In genomic region chr18:10560457-10561045, GRCh38 we compare ENCODE assay signal across 8 cellular contexts. TPM values are rescaled to one million over a fixed set of nuclear protein-coding genes. Genes with fewer than 3 reads are reported as not detected.
DNase-seq lines count a peak whose midpoint lies in the region; ATAC-seq and TF ChIP-seq lines count a peak whose summit lies in the region.

No MANE protein-coding gene starts in this region.

- H3K4me2 ChIP-seq in BLaER1: peak overlapping the region; percentile 94
- H3K4me2 ChIP-seq in Karpas-422 (ENCODE audit: low read depth, low read length, poor library complexity, severe bottlenecking): peak overlapping the region; percentile 59

- H4K20me1 ChIP-seq in BLaER1 (no peaks in the 10 kb centered on the region), Karpas-422 (ENCODE audit: insufficient read depth, low read depth, low read length) (no peaks in the 10 kb centered on the region)

- peaks cover 21% of the 10 kb centered on the region for H3K4me1 ChIP-seq in BLaER1
- peaks cover 20% of the 10 kb centered on the region for H3K4me1 ChIP-seq in Karpas-422 (ENCODE audit: low read length)
- H3K4me1 ChIP-seq in SJCRH30: no peaks in the 10 kb centered on the region
- H3K4me1 ChIP-seq in heart right ventricle: peaks cover 0 to 18% (median 12%) of the 10 kb centered on the region in 9 donors
- H3K4me1 ChIP-seq in vagina: peaks cover 10% of the 10 kb centered on the region

- H3K79me2 ChIP-seq in Karpas-422 (ENCODE audit: low read length): no peaks in the 10 kb centered on the region

- peaks cover 27% of the 10 kb centered on the region for H3K36me3 ChIP-seq in BLaER1
- no peaks in the 10 kb centered on the region; the same call in 1 of the 2 replicates for H3K36me3 ChIP-seq in Karpas-422 (ENCODE audit: insufficient read depth, low read length)
- no peaks in the 10 kb centered on the region; the same call in 1 of the 2 replicates for H3K36me3 ChIP-seq in SJCRH30
- H3K36me3 ChIP-seq in heart right ventricle: peaks cover 0 to 35% (median 0%) of the 10 kb centered on the region in 9 donors
- peaks cover 0 to 8% of the 10 kb centered on the region in 2 donors for H3K36me3 ChIP-seq in vagina

- POLR2A ChIA-PET in activated naive CD8-positive, alpha-beta T cell treated with anti-CD3 and anti-CD28 coated beads, Interleukin-2, amount 10 ng/mL, durations not matched to agents 7 days and 5 days (lab: Charles Lee): interaction anchor here (0.6 kb wide), 1 partner anchor 242 kb away, joined by 3 read pairs; no protein-coding TSS in a partner anchor

- no peak overlapping the region for H3K27ac Mint-ChIP-seq in activated naive CD8-positive, alpha-beta T cell treated with anti-CD3 and anti-CD28 coated beads, Interleukin-2, amount 10 ng/mL, durations not matched to agents 7 days and 5 days

- no peak overlapping the region for H2AFZ ChIP-seq in Karpas-422 (ENCODE audit: low read length)

- peak; percentile 88 for DNase-seq in Karpas-422
- peak; percentile 51 to 76 for DNase-seq in SJCRH30
- DNase-seq in activated naive CD8-positive, alpha-beta T cell treated with anti-CD3 and anti-CD28 coated beads, Interleukin-2, amount 10 ng/mL, durations not matched to agents 7 days and 5 days: peak; percentile 44
- peak; percentile 39 to 76 for DNase-seq in heart right ventricle
- peak; percentile 83 for DNase-seq in pons (ENCODE audit: low spot score)
- DNase-seq in vagina (ENCODE audit: extremely low spot score in 2 of 2): no peak

- H3K9me3 ChIP-seq in BLaER1: 0 out of 2 replicates have a peak, but pooled peaks cover 3% of the 10 kb centered on the region
- no peaks in the 10 kb centered on the region for H3K9me3 ChIP-seq in Karpas-422 (ENCODE audit: low read length)
- no peaks in the 10 kb centered on the region for H3K9me3 ChIP-seq in SJCRH30 (replicated peaks)
- H3K9me3 ChIP-seq in heart right ventricle: no peaks in the 10 kb centered on the region
- H3K9me3 ChIP-seq in vagina: no peaks in the 10 kb centered on the region

- no peak overlapping the region for H3K4me3 Mint-ChIP-seq in activated naive CD8-positive, alpha-beta T cell treated with anti-CD3 and anti-CD28 coated beads, Interleukin-2, amount 10 ng/mL, durations not matched to agents 7 days and 5 days

- H3K9me3 Mint-ChIP-seq in activated naive CD8-positive, alpha-beta T cell treated with anti-CD3 and anti-CD28 coated beads, Interleukin-2, amount 10 ng/mL, durations not matched to agents 7 days and 5 days: no peaks in the 10 kb centered on the region

- TF ChIP-seq CTCF in heart right ventricle (IDR thresholded peaks at IDR 0.05) (peak; percentile 64 to 82 (median 77)), vagina (IDR thresholded peaks at IDR 0.05) (peak in 2 of 3 experiments; percentile 50 to 53)

- H3K27ac ChIP-seq in BLaER1 (0 out of 2 replicates have a peak overlapping the region, but pooled peaks have one; percentile 42), Karpas-422 (ENCODE audit: low read length) (no peak overlapping the region), SJCRH30 (no peak overlapping the region), heart right ventricle (peak overlapping the region in 3 of 10 donors; percentile 31 to 57 (median 46)), vagina (no peak overlapping the region)

- ATAC-seq in GM19324 (IDR thresholded peaks at IDR 0.05; ENCODE audit: low FRiP score, unreplicated experiment) (peak; percentile 44), heart right ventricle (peak; percentile 68 to 85 (median 79))
- peak; percentile 54 for ATAC-seq in activated naive CD8-positive, alpha-beta T cell treated with anti-CD3 and anti-CD28 coated beads, Interleukin-2, amount 10 ng/mL, durations not matched to agents 7 days and 5 days (ENCODE audit: low read depth)

- TF ChIP-seq POLR2A in vagina (IDR thresholded peaks at IDR 0.05): no peak

- H3K36me3 Mint-ChIP-seq in activated naive CD8-positive, alpha-beta T cell treated with anti-CD3 and anti-CD28 coated beads, Interleukin-2, amount 10 ng/mL, durations not matched to agents 7 days and 5 days: peaks cover 9% of the 10 kb centered on the region

- H3K9me2 ChIP-seq in Karpas-422 (replicated peaks; ENCODE audit: insufficient read depth, low read length): no peaks in the 10 kb centered on the region

- whole genome bisulfite sequencing in heart right ventricle, 2 donors: 24 to 28% methylated on average over 17 of the region's 17 CpGs

- H3K9ac ChIP-seq in BLaER1: peak overlapping the region; percentile 53; the same call in 1 of the 2 replicates
- H3K9ac ChIP-seq in Karpas-422 (ENCODE audit: low read length): peak overlapping the region; percentile 42

- H3K4me3 ChIP-seq in BLaER1 (peak overlapping the region; percentile 61), Karpas-422 (ENCODE audit: low read length) (peak overlapping the region; percentile 36; the same call in 1 of the 2 replicates), SJCRH30 (no peak overlapping the region), heart right ventricle (peak overlapping the region in 7 of 10 donors; percentile 13 to 45 (median 37)), vagina (peak overlapping the region in 1 of 2 donors; percentile 32)

- H3K4me1 Mint-ChIP-seq in activated naive CD8-positive, alpha-beta T cell treated with anti-CD3 and anti-CD28 coated beads, Interleukin-2, amount 10 ng/mL, durations not matched to agents 7 days and 5 days: peaks cover 4% of the 10 kb centered on the region

- no peaks in the 10 kb centered on the region for H3K27me3 Mint-ChIP-seq in activated naive CD8-positive, alpha-beta T cell treated with anti-CD3 and anti-CD28 coated beads, Interleukin-2, amount 10 ng/mL, durations not matched to agents 7 days and 5 days

- intact Hi-C loops in heart right ventricle (cut with DNase I) (loop anchor here in 8 of 10 donors (5.0 to 10.0 kb wide), 7 partner anchors 157 to 994 kb away; no protein-coding TSS in a partner anchor), vagina (cut with DNase I) (loop anchor here (5.0 kb wide), 1 partner anchor 587 kb away; the partner anchor contains the start of gene PIEZO2)

- no peaks in the 10 kb centered on the region for H3K27me3 ChIP-seq in BLaER1
- H3K27me3 ChIP-seq in Karpas-422 (ENCODE audit: low read length): no peaks in the 10 kb centered on the region
- H3K27me3 ChIP-seq in SJCRH30: no peaks in the 10 kb centered on the region
- H3K27me3 ChIP-seq in heart right ventricle: no peaks in the 10 kb centered on the region
- H3K27me3 ChIP-seq in vagina: no peaks in the 10 kb centered on the region

RNA-seq across cellular contexts. Expression of gene NAPG, which starts 34.7 kb away (rescaled TPM):
- total RNA-seq in Karpas-422 (2014; rRNA removed; shearing (Covaris generic); ENCODE audit: low replicate concordance): 33.4 and 50.4 TPM in 2 replicates
- total RNA-seq in SJCRH30 (2014; rRNA removed; shearing (Covaris generic)): 23.8 and 25.5 TPM in 2 replicates
- total RNA-seq in activated naive CD8-positive, alpha-beta T cell treated with anti-CD3 and anti-CD28 coated beads, Interleukin-2, amount 10 ng/mL, durations not matched to agents 7 days and 5 days: 10 to 100 TPM; 28.7 to 29.8 TPM
- 10 to 100 TPM; 30.5 to 49.9 (median 37.6) TPM for total RNA-seq in heart right ventricle
- 10 to 100 TPM; 14.3 to 14.4 TPM for polyA plus RNA-seq in heart right ventricle
- total RNA-seq in vagina: 26.0 TPM

Comparison
In these comparisons a context has a peak if more than half of its experiments do, and no peak if none do; other contexts are left out.
1. DNase-seq: peak in Karpas-422 (single experiment), SJCRH30 (2 of 2), activated naive CD8-positive, alpha-beta T cell treated with anti-CD3 and anti-CD28 coated beads, Interleukin-2, amount 10 ng/mL, durations not matched to agents 7 days and 5 days (single experiment), heart right ventricle (2 of 2) and pons (single experiment); none in vagina (0 of 2).
2. Peak in every context shown above with its lines, with median percentiles within 50 percentile points of each other: ATAC-seq.